Comparison of ENCODE assay signal across 10 cellular contexts in the genomic region with DNA sequence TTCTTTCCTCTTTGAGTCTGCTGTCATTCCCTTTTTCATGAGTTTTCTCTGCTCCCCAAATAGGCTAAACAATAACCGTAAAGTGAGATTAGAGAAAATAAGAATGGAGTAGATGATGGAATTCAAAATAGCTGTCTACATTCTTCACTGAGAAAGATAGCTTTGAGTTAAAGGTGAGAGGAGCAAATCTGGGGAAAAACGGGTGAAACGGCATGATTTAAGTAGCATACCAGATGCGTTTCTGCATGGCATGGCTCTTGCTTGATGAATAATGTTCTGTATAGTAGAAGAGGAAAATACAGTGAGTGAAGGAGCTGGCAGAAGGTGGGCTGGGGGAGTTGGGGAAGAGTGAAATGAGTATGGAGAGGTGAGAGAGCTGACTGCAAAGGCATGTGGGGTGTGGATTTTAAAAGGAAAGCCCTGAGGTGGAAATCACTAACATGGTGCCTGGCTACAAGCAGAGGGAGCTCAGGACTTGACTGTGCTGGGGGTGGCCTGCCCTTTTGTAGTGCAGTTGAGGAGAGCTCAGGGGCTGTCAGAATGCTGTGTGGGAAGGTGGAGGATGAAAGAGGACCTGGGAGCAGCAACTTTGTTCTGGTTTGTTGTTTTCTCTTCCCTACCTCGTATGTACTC. TPM values are rescaled to one million over a fixed set of nuclear protein-coding genes. Genes with fewer than 3 reads are reported as not detected.
A peak's percentile ranks its signal among the peaks of the same experiment; 100 is the strongest.
DNase-seq lines count a peak whose midpoint lies in the region; ATAC-seq and TF ChIP-seq lines count a peak whose summit lies in the region.
"Had no signal": no experiment of that assay in that cellular context is flagged by ENCODE, and none has a peak within 500 bp of the region (broad histone marks: within the 10 kb centered on the region; RNA-seq: fewer than 3 reads in every experiment).

No MANE protein-coding gene starts in this region.

- peak in 3 of 4 donors; percentile 29 to 66 (median 60) for ATAC-seq in heart left ventricle
- no peak for ATAC-seq in central memory CD8-positive, alpha-beta T cell (replicated peaks; ENCODE audit: extremely low read depth, poor library complexity, severe bottlenecking)
- peak in 1 of 3 donors; percentile 24 for ATAC-seq in natural killer cell
- no peak for ATAC-seq in GM21528 (IDR thresholded peaks at IDR 0.05; ENCODE audit: low FRiP score, unreplicated experiment)

- H3K4me3 Mint-ChIP-seq in central memory CD8-positive, alpha-beta T cell, result peak overlapping the region; percentile 31
- peak overlapping the region; percentile 0 for H3K4me3 Mint-ChIP-seq in natural killer cell

- intact Hi-C loops in heart left ventricle (cut with DNase I) (loop anchor here in 1 of 10 donors (10.0 kb wide), 1 partner anchor 64 kb away; no protein-coding TSS in a partner anchor), natural killer cell (cut with micrococcal nuclease) (no loop called here)

- H3K27ac ChIP-seq in heart left ventricle (peak overlapping the region in 4 of 12 donors; percentile 12 to 64 (median 34)), right atrium auricular region (peak overlapping the region in 1 of 2 donors; percentile 32)

- H3K27me3 Mint-ChIP-seq in central memory CD8-positive, alpha-beta T cell, result no peaks in the 10 kb centered on the region
- H3K27me3 Mint-ChIP-seq in natural killer cell (ENCODE audit: low read depth in 2 of 2), result no peaks in the 10 kb centered on the region

- 37 to 44% (median 42%) methylated on average over 5 of the region's 5 CpGs for WGBS in heart left ventricle, 4 donors

- peaks cover 19% of the 10 kb centered on the region for H3K4me1 Mint-ChIP-seq in central memory CD8-positive, alpha-beta T cell
- peaks cover 33 to 37% of the 10 kb centered on the region in 2 donors for H3K4me1 Mint-ChIP-seq in natural killer cell

- H3K27me3 ChIP-seq in heart left ventricle (no peaks in the 10 kb centered on the region), right atrium auricular region (no peaks in the 10 kb centered on the region)
- H3K27me3 ChIP-seq: ovary had no signal

- TF ChIP-seq POLR2A in heart left ventricle (IDR thresholded peaks at IDR 0.05), result no peak

- H3K36me3 ChIP-seq in heart left ventricle (peaks cover 0 to 6% (median 0%) of the 10 kb centered on the region in 9 donors), right atrium auricular region (no peaks in the 10 kb centered on the region)
- H3K36me3 ChIP-seq: ovary had no signal

- no peak for TF ChIP-seq CTCF in heart left ventricle (IDR thresholded peaks at IDR 0.05)
- TF ChIP-seq CTCF in right atrium auricular region (IDR thresholded peaks at IDR 0.05), result no peak
- TF ChIP-seq CTCF in natural killer cell (IDR thresholded peaks at IDR 0.05), result no peak

- DNase-seq in heart left ventricle, result no peak
- no peak for DNase-seq in right atrium auricular region (ENCODE audit: low spot score)
- DNase-seq in central memory CD8-positive, alpha-beta T cell (ENCODE audit: low spot score in 2 of 2), result no peak
- no peak for DNase-seq in natural killer cell
- DNase-seq in NCI-H526 treated with DMSO at 0.1 percent for 48 hours (lab: John Stamatoyannopoulos, UW), result no peak
- DNase-seq in dermis blood vessel endothelial cell, result no peak
- DNase-seq in DMS114 treated with DMSO at 0.1 percent for 48 hours (lab: John Stamatoyannopoulos, UW; ENCODE audit: unreplicated experiment), result no peak
- DNase-seq: DMS153, ovary had no signal

- H3K4me3 ChIP-seq in heart left ventricle (no peak overlapping the region), right atrium auricular region (no peak overlapping the region)
- H3K4me3 ChIP-seq: ovary had no signal

- peak overlapping the region; percentile 67 for H3K27ac Mint-ChIP-seq in central memory CD8-positive, alpha-beta T cell (ENCODE audit: low read depth)
- peak overlapping the region in 1 of 2 donors; percentile 74 for H3K27ac Mint-ChIP-seq in natural killer cell

- H3K9me3 Mint-ChIP-seq in central memory CD8-positive, alpha-beta T cell, result no peaks in the 10 kb centered on the region
- no peaks in the 10 kb centered on the region for H3K9me3 Mint-ChIP-seq in natural killer cell

- peaks cover 3 to 57% (median 46%) of the 10 kb centered on the region in 12 donors for H3K4me1 ChIP-seq in heart left ventricle
- peaks cover 0 to 49% of the 10 kb centered on the region in 2 donors for H3K4me1 ChIP-seq in right atrium auricular region

- peaks cover 10% of the 10 kb centered on the region for H3K36me3 Mint-ChIP-seq in central memory CD8-positive, alpha-beta T cell (ENCODE audit: insufficient read depth)
- H3K36me3 Mint-ChIP-seq in natural killer cell, result no peaks in the 10 kb centered on the region

- H3K9me3 ChIP-seq in heart left ventricle, result no peaks in the 10 kb centered on the region
- H3K9me3 ChIP-seq in right atrium auricular region, result no peaks in the 10 kb centered on the region
- H3K9me3 ChIP-seq: ovary had no signal

RNA-seq across cellular contexts. Expression of a gene that starts 8.8 kb away (rescaled TPM):
- total RNA-seq in heart left ventricle, result 10 to 100 TPM in 8 of 9 donors, 1 to 10 TPM in 1; 9.9 to 17.1 (median 13.3) TPM
- polyA plus RNA-seq in heart left ventricle, result 1 to 10 TPM; 2.5 to 6.0 TPM
- total RNA-seq in right atrium auricular region, result 10 to 100 TPM in 1 of 2 donors, 1 to 10 TPM in 1; 9.6 to 14.1 TPM
- total RNA-seq in natural killer cell, result 10 to 100 TPM; 31.1 to 43.4 (median 37.1) TPM
- total RNA-seq in dermis blood vessel endothelial cell, result 4.9 and 6.8 TPM in 2 replicates

RNA-seq across cellular contexts. Expression of a gene that starts 44.8 kb away (rescaled TPM):
- 10 to 100 TPM; 10.4 to 21.7 (median 15.4) TPM for total RNA-seq in heart left ventricle
- 10 to 100 TPM; 16.9 to 19.7 TPM for polyA plus RNA-seq in heart left ventricle
- 10 to 100 TPM; 18.8 to 21.4 TPM for total RNA-seq in right atrium auricular region
- total RNA-seq in natural killer cell, result 10 to 100 TPM; 64.1 to 77.6 (median 65.6) TPM
- 41.9 and 53.4 TPM in 2 replicates for total RNA-seq in dermis blood vessel endothelial cell

Comparison
In these comparisons a context has a peak if more than half of its experiments do, and no peak if none do; other contexts are left out.
1. ATAC-seq: peak in heart left ventricle (3 of 4); none in central memory CD8-positive, alpha-beta T cell (single experiment) and GM21528 (single experiment).